ENCODE assay signal across 29 cellular contexts in genomic region chr5:162886717-162887116, GRCh38.
"Had no signal": no experiment of that assay in that cellular context is flagged by ENCODE, and none has a peak within 500 bp of the region (broad histone marks: within the 10 kb centered on the region; RNA-seq: fewer than 3 reads in every experiment).

No MANE protein-coding gene starts in this region.

- H3K36me3 ChIP-seq: brain microvascular endothelial cell, WERI-Rb-1 had no signal

- H3K27me3 ChIP-seq: brain microvascular endothelial cell, dorsolateral prefrontal cortex had no signal

- H3K4me3 ChIP-seq: coronary artery, dorsolateral prefrontal cortex had no signal

- FAIRE-seq: astrocyte, bronchial epithelial cell, frontal cortex had no signal

- ATAC-seq: activated CD4-positive, CD25-positive, alpha-beta regulatory T cell treated with anti-CD3 and anti-CD28 coated beads, Interleukin-2, amount 50 U/mL, for 24 hours; activated CD8-positive, alpha-beta T cell treated with anti-CD3 and anti-CD28 coated beads for 36 hours; activated T-cell treated with anti-CD3 and anti-CD28 coated beads, Interleukin-2, amount 50 U/mL, for 4 hours; activated T-helper 17 cell treated with anti-CD3 and anti-CD28 coated beads, Interleukin-2, amount 50 U/mL, for 72 hours; esophagus mucosa; T-helper 17 cell had no signal

- DNase-seq: activated B cell treated with CpG ODN at 0.5 μM for 24 hours; activated CD4-positive, alpha-beta T cell treated with anti-CD3 and anti-CD28 coated beads for 48 hours; activated CD4-positive, alpha-beta T cell treated with anti-CD3 and anti-CD28 coated beads, Interleukin-2, amount 50 U/mL, for 1 hour; activated CD4-positive, alpha-beta T cell treated with anti-CD3 and anti-CD28 coated beads, Interleukin-2, amount 50 U/mL, for 48 hours; activated CD8-positive, alpha-beta memory T cell treated with anti-CD3 and anti-CD28 coated beads for 24 hours; activated CD8-positive, alpha-beta T cell treated with anti-CD3 and anti-CD28 coated beads for 36 hours; activated effector memory CD4-positive, alpha-beta T cell treated with Interleukin-2 at 50 U/mL for 16 hours; activated gamma-delta T cell treated with Interleukin-2 at 50 U/mL for 16 hours; activated naive CD4-positive, alpha-beta T cell treated with anti-CD3 and anti-CD28 coated beads, Interleukin-2, amount 50 U/mL, for 16 hours; activated naive CD4-positive, alpha-beta T cell treated with Interleukin-2 at 50 U/mL for 16 hours; activated T-cell treated with anti-CD3 and anti-CD28 coated beads, Interleukin-2, amount 50 U/mL, for 4 hours; amniotic stem cell; anterior cingulate cortex; brain microvascular endothelial cell; dorsolateral prefrontal cortex; effector memory CD4-positive, alpha-beta T cell; endodermal cell; foreskin fibroblast; head of caudate nucleus; T-helper 17 cell; T1000; WERI-Rb-1 had no signal

- H3K27ac ChIP-seq: brain microvascular endothelial cell, coronary artery, dorsolateral prefrontal cortex, WERI-Rb-1 had no signal
